ENCODE assay signal across 23 cellular contexts in the genomic region with DNA sequence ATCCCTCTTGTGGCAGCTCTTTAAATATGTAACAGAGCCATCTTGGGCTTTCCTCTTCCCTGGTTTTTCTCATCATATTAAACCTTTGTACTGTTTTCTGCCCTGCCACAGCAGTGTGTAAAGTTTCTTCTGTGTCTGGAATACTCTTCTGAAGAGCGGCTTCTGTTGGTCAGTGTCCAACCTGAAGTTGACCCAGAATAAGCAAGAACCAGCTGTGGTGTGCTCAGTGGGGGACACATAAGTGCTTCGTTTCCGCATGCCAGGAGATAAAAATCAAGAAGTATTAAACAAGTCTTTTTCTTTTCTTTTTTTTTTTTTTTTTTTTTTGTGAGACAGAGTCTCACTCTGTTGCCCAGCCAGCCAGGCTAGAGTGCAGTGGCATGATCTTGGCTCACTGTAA.
"Had no signal": no experiment of that assay in that cellular context is flagged by ENCODE, and none has a peak within 500 bp of the region (broad histone marks: within the 10 kb centered on the region; RNA-seq: fewer than 3 reads in every experiment).

No MANE protein-coding gene starts in this region.

- H3K27ac ChIP-seq: dorsolateral prefrontal cortex, esophagus muscularis mucosa, foreskin keratinocyte, gastroesophageal sphincter, heart left ventricle, hepatocyte, left lung, prostate gland, right atrium auricular region, stomach, tibial artery, upper lobe of left lung had no signal

- ATAC-seq: foreskin keratinocyte; gastroesophageal sphincter; heart left ventricle; left lung; naive thymus-derived CD4-positive, alpha-beta T cell; sciatic nerve; stimulated activated effector memory CD8-positive, alpha-beta T cell treated with anti-CD3 and anti-CD28 coated beads, Interleukin-12 subunit alpha, Interleukin-12 subunit beta, amount 100 ng/mL, for 72 hours had no signal

- H2AFZ ChIP-seq: hepatocyte had no signal

- H3K36me3 ChIP-seq: esophagus muscularis mucosa, heart left ventricle, left lung, prostate gland, right atrium auricular region, stomach, tibial artery, upper lobe of left lung had no signal

- H3K79me2 ChIP-seq: hepatocyte had no signal

- H3K4me3 ChIP-seq: dorsolateral prefrontal cortex, esophagus muscularis mucosa, gastroesophageal sphincter, heart left ventricle, hepatocyte, left lung, prostate gland, right atrium auricular region, smooth muscle cell, stomach, tibial artery, upper lobe of left lung had no signal

- H3K4me2 ChIP-seq: hepatocyte, smooth muscle cell had no signal

- H3K9me3 ChIP-seq: esophagus muscularis mucosa, gastroesophageal sphincter, heart left ventricle, left lung, prostate gland, right atrium auricular region, stomach, tibial artery, upper lobe of left lung had no signal

- DNase-seq: dorsolateral prefrontal cortex; effector CD4-positive, alpha-beta T cell; foreskin keratinocyte; heart left ventricle; left cardiac atrium; left lung; mesendoderm; midbrain; naive thymus-derived CD4-positive, alpha-beta T cell; stimulated activated CD4-positive, alpha-beta T cell treated with anti-CD3 and anti-CD28 coated beads, Interleukin-2, amount 100 ng/mL, for 24 hours; stimulated activated CD4-positive, alpha-beta T cell treated with anti-CD3 and anti-CD28 coated beads, Interleukin-4, amount 100 ng/mL, for 24 hours; stimulated activated naive CD4-positive, alpha-beta T cell treated with Interleukin-2 at 50 U/mL for 16 hours; stomach; tibial artery; upper lobe of left lung had no signal

- H3K27me3 ChIP-seq: esophagus muscularis mucosa, gastroesophageal sphincter, hepatocyte, left lung, right atrium auricular region, stomach, tibial artery, upper lobe of left lung had no signal
